ENCODE assay signal across 3 cellular contexts in the genomic region with DNA sequence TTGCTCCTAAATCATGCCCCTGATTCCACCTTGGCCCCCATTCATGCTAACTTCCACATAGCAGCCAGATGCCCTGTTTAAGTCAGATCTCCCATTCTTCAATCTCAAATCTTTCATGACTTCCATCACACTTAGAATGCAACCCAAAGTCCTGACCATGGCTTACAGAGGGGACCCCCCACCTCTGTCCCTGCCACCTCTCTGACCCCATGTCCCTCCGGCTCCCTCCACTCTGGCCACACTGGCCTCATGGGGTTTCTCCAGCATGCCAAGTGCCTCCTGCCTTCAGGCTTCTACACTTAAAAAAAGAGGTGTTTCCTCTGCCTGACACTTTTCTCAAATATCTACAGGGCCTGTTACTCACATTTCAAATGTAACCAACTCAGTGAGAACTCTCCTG.
"Had no signal": no experiment of that assay in that cellular context is flagged by ENCODE, and none has a peak within 500 bp of the region (broad histone marks: within the 10 kb centered on the region; RNA-seq: fewer than 3 reads in every experiment).

No MANE protein-coding gene starts in this region.

- H3K4me3 ChIP-seq: GM12878 had no signal

- ATAC-seq: GM12878 had no signal

- DNase-seq: GDM1, GF-D8 had no signal
